1 cellular context compared by ENCODE assay signal in genomic region chr12:57726884-57727757, GRCh38.
TF ChIP-seq lines count a peak whose summit lies in the region.

No MANE protein-coding gene starts in this region.

TF ChIP-seq in H1, 55 proteins besides CTCF, POLR2A, EP300 and RAD21:
- no peak for TF ChIP-seq RNF2 (IDR thresholded peaks at IDR 0.05; ENCODE audit: borderline replicate concordance, low read depth, low read length, missing control alignments, poor library complexity, severe bottlenecking)
- TF ChIP-seq, protein P1, sequence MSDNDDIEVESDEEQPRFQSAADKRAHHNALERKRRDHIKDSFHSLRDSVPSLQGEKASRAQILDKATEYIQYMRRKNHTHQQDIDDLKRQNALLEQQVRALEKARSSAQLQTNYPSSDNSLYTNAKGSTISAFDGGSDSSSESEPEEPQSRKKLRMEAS (IDR thresholded peaks at IDR 0.05): 0 out of 2 replicates have a peak, but pooled peaks have one; percentile 11
- no peak for TF ChIP-seq SRF (IDR thresholded peaks at IDR 0.05; ENCODE audit: low read depth, low read length)
- TF ChIP-seq SAP30 (IDR thresholded peaks at IDR 0.05; ENCODE audit: insufficient read depth, insufficient replicate concordance, low read length): no peak
- peak; percentile 80 for TF ChIP-seq EZH2 (IDR thresholded peaks at IDR 0.05; ENCODE audit: low read depth, low read length, severe bottlenecking)
- TF ChIP-seq BACH1 (IDR thresholded peaks at IDR 0.05; ENCODE audit: low read length): peak; percentile 52; the same call in 1 of the 2 replicates
- TF ChIP-seq HDAC2 (IDR thresholded peaks at IDR 0.05; ENCODE audit: borderline replicate concordance in 1 of 2, low read depth in 2 of 2, low read length in 2 of 2): 0 out of 4 replicates have a peak, but pooled peaks of 1 of the 2 experiments have one; percentile 72
- TF ChIP-seq SUZ12 (IDR thresholded peaks at IDR 0.05; ENCODE audit: low read length): peak; percentile 68
- TF ChIP-seq SP4 (IDR thresholded peaks at IDR 0.05; ENCODE audit: low read length): 0 out of 2 replicates have a peak, but pooled peaks have one; percentile 47
- TF ChIP-seq RBBP5 (IDR thresholded peaks at IDR 0.05; ENCODE audit: borderline replicate concordance, low read depth, low read length): no peak
TF ChIP-seq in H1: peak in this region for 6.
